Comparison of ENCODE assay signal across 12 cellular contexts in the genomic region with DNA sequence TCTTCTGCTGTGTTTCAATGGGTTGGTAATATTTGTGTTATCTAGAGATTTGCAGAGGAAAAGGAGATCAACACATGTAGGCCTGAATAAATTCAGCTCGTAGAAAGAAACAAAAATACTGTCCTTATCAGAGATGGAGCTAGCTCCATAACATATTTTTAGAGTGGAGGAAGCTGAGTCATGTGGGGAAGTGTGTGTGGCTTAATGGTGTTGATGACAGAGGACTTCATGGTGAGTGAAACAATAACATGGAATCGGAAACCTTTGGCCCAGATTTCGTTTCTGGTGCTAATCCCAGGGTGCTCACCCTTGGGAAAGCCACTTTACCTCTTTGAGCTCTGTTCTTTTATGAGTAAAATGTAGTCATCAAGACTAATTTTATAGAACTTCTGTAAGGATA.
DNase-seq lines count a peak whose midpoint lies in the region; ATAC-seq and FAIRE-seq lines count a peak whose summit lies in the region.
"Had no signal": no experiment of that assay in that cellular context is flagged by ENCODE, and none has a peak within 500 bp of the region (broad histone marks: within the 10 kb centered on the region; RNA-seq: fewer than 3 reads in every experiment).

No MANE protein-coding gene starts in this region.

- FAIRE-seq in urothelium cell line (lab: Jason Lieb, UNC) = no peak

- peak; percentile 55 for ATAC-seq in GM19351 (IDR thresholded peaks at IDR 0.05; ENCODE audit: unreplicated experiment)
- peak; percentile 52 for ATAC-seq in HG03342 (IDR thresholded peaks at IDR 0.05; ENCODE audit: unreplicated experiment)
- ATAC-seq: stimulated activated naive CD8-positive, alpha-beta T cell treated with anti-CD3 and anti-CD28 coated beads, Interleukin-15, Interleukin-2, amounts not matched to agents 100 U/mL and 50 U/mL, for 24 hours had no signal

- peak; percentile 71 for DNase-seq in A172 (ENCODE audit: low spot score)
- peak; percentile 92 to 99 for DNase-seq in dermis microvascular lymphatic vessel endothelial cell (ENCODE audit: low read depth in 2 of 2)
- DNase-seq in activated CD4-positive, alpha-beta T cell treated with anti-CD3 and anti-CD28 coated beads for 4 hours = no peak
- DNase-seq in urothelium cell line (ENCODE audit: low spot score) = no peak
- no peak for DNase-seq in activated T-cell treated with anti-CD3 and anti-CD28 coated beads, Interleukin-2, amount 50 U/mL, for 1 hour
- no peak for DNase-seq in NCI-H1930 (lab: John Stamatoyannopoulos, UW)
- DNase-seq: activated naive CD4-positive, alpha-beta T cell; NCI-H1105; posterior cingulate gyrus; stimulated activated naive CD8-positive, alpha-beta T cell treated with anti-CD3 and anti-CD28 coated beads, Interleukin-15, Interleukin-2, amounts not matched to agents 100 U/mL and 50 U/mL, for 24 hours had no signal

Comparison
In these comparisons a context has a peak if more than half of its experiments do, and no peak if none do; other contexts are left out.
1. DNase-seq: peak in A172 (single experiment) and dermis microvascular lymphatic vessel endothelial cell (2 of 2); none in activated CD4-positive, alpha-beta T cell treated with anti-CD3 and anti-CD28 coated beads for 4 hours (0 of 2), urothelium cell line (single experiment), activated T-cell treated with anti-CD3 and anti-CD28 coated beads, Interleukin-2, amount 50 U/mL, for 1 hour (single experiment) and NCI-H1930 (0 of 2).